In the genomic region with DNA sequence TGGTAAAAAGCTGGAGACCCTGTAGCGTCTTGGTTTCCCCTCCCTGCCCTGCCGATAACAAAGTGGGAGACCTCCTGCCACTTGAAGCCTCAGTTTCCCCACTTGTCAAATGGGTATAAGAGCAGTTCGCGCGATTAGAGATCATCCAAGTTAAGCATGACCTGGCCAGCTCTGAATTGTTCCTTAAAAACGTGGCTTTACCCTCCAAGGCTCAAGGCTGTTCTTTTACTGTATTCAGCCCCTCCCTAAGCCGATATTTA, we compare ENCODE assay signal across 8 cellular contexts. TPM values are rescaled to one million over a fixed set of nuclear protein-coding genes. Genes with fewer than 3 reads are reported as not detected.
A peak's percentile ranks its signal among the peaks of the same experiment; 100 is the strongest.
DNase-seq lines count a peak whose midpoint lies in the region; ATAC-seq, FAIRE-seq and TF ChIP-seq lines count a peak whose summit lies in the region.

No MANE protein-coding gene starts in this region.

- peak; percentile 38 for DNase-seq in OCI-LY7 (ENCODE audit: low spot score)
- DNase-seq in H1 (ENCODE audit: low read depth in 1 of 2, low spot score in 2 of 2) = no peak
- DNase-seq in pancreas = no peak
- no peak for DNase-seq in NCI-H1105 treated with DMSO at 0.1 percent for 48 hours (lab: John Stamatoyannopoulos, UW)
- no peak for DNase-seq in NCI-H146 treated with DMSO at 0.1 percent for 48 hours (lab: John Stamatoyannopoulos, UW; ENCODE audit: unreplicated experiment)

- intact Hi-C loops in OCI-LY7 (cut with micrococcal nuclease; ENCODE audit: unreplicated experiment) (loop anchor here (5.0 kb wide), 1 partner anchor 69 kb away; a partner anchor contains a TSS), pancreas (cut with DNase I) (no loop called here)

- H3K36me3 ChIP-seq in OCI-LY7 (ENCODE audit: insufficient read depth, low read length) = peaks cover 55% of the 10 kb centered on the region
- peaks cover 4 to 13% (median 7%) of the 10 kb centered on the region in 4 experiments; a peak in 6 of 8 replicates for H3K36me3 ChIP-seq in H1 (ENCODE audit: control insufficient read depth in 2 of 4, insufficient read depth in 4 of 4, low read length in 3 of 4)
- peaks cover 0 to 5% (median 0%) of the 10 kb centered on the region in 3 donors for H3K36me3 ChIP-seq in pancreas

- 1% methylated on average over 7 of the region's 7 CpGs; no CpG with 5 or more reads in 1 of the 2 experiments for WGBS in H1 (ENCODE audit: extremely low coverage in 1 of 2, insufficient coverage in 1 of 2, insufficient read length in 1 of 2, insufficient replicate concordance in 2 of 2, low coverage in 1 of 2, low lambda C conversion rate in 2 of 2, missing lambda C conversion rate in 1 of 2), 2 experiments
- 2 to 4% methylated on average over 7 of the region's 7 CpGs for WGBS in pancreas, 2 donors

- 0 out of 2 replicates have a peak overlapping the region, but pooled peaks have one; percentile 76 for H2BK5ac ChIP-seq in H1 (ENCODE audit: low read depth, low read length)

- BruUV-seq in OCI-LY7 (replicated peaks; lab: Mats Ljungman, UMichigan) = no TSS peak

- peak overlapping the region; percentile 15 for H4K5ac ChIP-seq in H1 (ENCODE audit: insufficient read length, low read depth, low read length)

- no peak for TF ChIP-seq CTCF in OCI-LY7 (conservative IDR thresholded peaks at IDR 0.05; ENCODE audit: low read length)
- TF ChIP-seq CTCF in H1 (IDR thresholded peaks at IDR 0.05; ENCODE audit: control extremely low read depth in 1 of 3, insufficient read depth in 1 of 3, low read depth in 1 of 3, low read length in 3 of 3) = no peak
- TF ChIP-seq CTCF in pancreas (IDR thresholded peaks at IDR 0.05) = no peak

- CTCF ChIA-PET in OCI-LY7 (lab: Charles Lee; ENCODE audit: unreplicated experiment) (interaction anchor here (1.8 kb wide), 1 partner anchor 10 kb away, joined by 14 read pairs; a partner anchor contains a TSS), H1 (lab: Charles Lee; ENCODE audit: partially characterized antibody) (interaction anchor here (0.7 to 3.9 kb wide), 11 partner anchors 11 to 124 kb away, joined by 3 to 20 read pairs (median 5); a partner anchor contains a TSS)

- H3K4me1 ChIP-seq in OCI-LY7 (ENCODE audit: insufficient read depth, low read length, poor library complexity, severe bottlenecking) = peaks cover 26% of the 10 kb centered on the region
- H3K4me1 ChIP-seq in H1 (replicated peaks in 1 of 4; ENCODE audit: control insufficient read depth in 3 of 4, insufficient read depth in 4 of 4, low read length in 3 of 4) = peaks cover 0 to 6% (median 2%) of the 10 kb centered on the region in 4 experiments; a peak in 5 of 7 replicates
- peaks cover 0 to 19% (median 8%) of the 10 kb centered on the region in 3 donors for H3K4me1 ChIP-seq in pancreas

- H2BK120ac ChIP-seq in H1 (replicated peaks; ENCODE audit: low read depth, low read length) = no peak overlapping the region

- no peak for TF ChIP-seq RAD21 in H1 (IDR thresholded peaks at IDR 0.05 in 1 of 2, conservative IDR thresholded peaks at IDR 0.05 in 1 of 2; ENCODE audit: low read depth in 2 of 2, low read length in 2 of 2)

- 0 out of 2 replicates have a peak overlapping the region, but pooled peaks have one; percentile 58 for H4K8ac ChIP-seq in H1 (ENCODE audit: extremely low read depth, insufficient read depth, low read length)

- peak overlapping the region; percentile 31 for H4K91ac ChIP-seq in H1 (replicated peaks; ENCODE audit: insufficient read length, low read length)

- peak overlapping the region; percentile 75 for H3K18ac ChIP-seq in H1 (ENCODE audit: extremely low read depth, low read length)

- H3K27ac ChIP-seq in OCI-LY7 (ENCODE audit: low read depth, low read length, poor library complexity, severe bottlenecking) (peak overlapping the region; percentile 74), H1 (ENCODE audit: low read depth, low read length) (peak overlapping the region; percentile 87), pancreas (peak overlapping the region in 3 of 4 donors; percentile 42 to 77 (median 69))

- peak overlapping the region; percentile 3 for H3K56ac ChIP-seq in H1 (replicated peaks; ENCODE audit: insufficient read length, low read depth, low read length)

- peak overlapping the region; percentile 17 for H3K4ac ChIP-seq in H1 (replicated peaks; ENCODE audit: insufficient read length, low read depth, low read length)

- H3K79me2 ChIP-seq in OCI-LY7 (ENCODE audit: insufficient read depth, low read depth, low read length) (peaks cover 54% of the 10 kb centered on the region), H1 (ENCODE audit: control insufficient read depth in 1 of 2, insufficient read depth in 2 of 2, low read length in 2 of 2) (peaks cover 27 to 48% of the 10 kb centered on the region in 2 experiments)

- H3K23me2 ChIP-seq in H1 (ENCODE audit: low read depth, low read length) = peaks cover 10% of the 10 kb centered on the region

- no peak overlapping the region; the same call in 1 of the 2 replicates for H2BK15ac ChIP-seq in H1 (ENCODE audit: low read length)

- peaks cover 10% of the 10 kb centered on the region; the same call in 1 of the 2 replicates for H3K79me1 ChIP-seq in H1 (ENCODE audit: low read depth, low read length)

- no peaks in the 10 kb centered on the region for H3K9me2 ChIP-seq in OCI-LY7 (ENCODE audit: insufficient read depth, low read length)

- 0 out of 2 replicates have a peak overlapping the region, but pooled peaks have one; percentile 42 for H2AK5ac ChIP-seq in H1 (ENCODE audit: low read depth, low read length)

- no peak for FAIRE-seq in H1 (lab: Jason Lieb, UNC)
- FAIRE-seq in pancreas (lab: Jason Lieb, UNC) = no peak

- H2BK20ac ChIP-seq in H1 (ENCODE audit: low read length) = no peak overlapping the region

- POLR2A ChIA-PET in OCI-LY7 (lab: Charles Lee) (interaction anchor here (0.6 to 3.6 kb wide), 7 partner anchors 10 to 156 kb away, joined by 3 to 32 read pairs (median 4); a partner anchor contains a TSS), H1 (lab: Charles Lee; ENCODE audit: partially characterized antibody) (interaction anchor here (0.7 to 12.9 kb wide), 27 partner anchors 9 to 432 kb away, joined by 3 to 258 read pairs (median 6); a partner anchor contains a TSS)

- peak overlapping the region; percentile 84 for H3K4me2 ChIP-seq in OCI-LY7 (ENCODE audit: low read length)
- peak overlapping the region; percentile 93 for H3K4me2 ChIP-seq in H1 (ENCODE audit: insufficient read depth in 1 of 2, low read depth in 2 of 2, low read length in 2 of 2)

- H4K20me1 ChIP-seq in OCI-LY7 (ENCODE audit: insufficient read depth, low read length) = peaks cover 13% of the 10 kb centered on the region; the same call in 1 of the 2 replicates
- H4K20me1 ChIP-seq in H1 (replicated peaks in 1 of 2; ENCODE audit: control insufficient read depth in 1 of 2, insufficient read depth in 2 of 2, low read length in 2 of 2) = peaks cover 4 to 12% of the 10 kb centered on the region in 2 experiments

- H2BK12ac ChIP-seq in H1 (ENCODE audit: low read depth, low read length) = no peak overlapping the region; the same call in 1 of the 2 replicates

- H3K27me3 ChIP-seq in H1 (replicated peaks in 1 of 4; ENCODE audit: control insufficient read depth in 3 of 4, extremely low read depth in 1 of 4, insufficient read depth in 3 of 4, low read length in 3 of 4) = no peaks in the 10 kb centered on the region
- no peaks in the 10 kb centered on the region for H3K27me3 ChIP-seq in pancreas

- no peak overlapping the region for H3K23ac ChIP-seq in H1 (ENCODE audit: insufficient read length)

- H3K9me3 ChIP-seq in OCI-LY7 (ENCODE audit: low read length) = no peaks in the 10 kb centered on the region
- H3K9me3 ChIP-seq in H1 (ENCODE audit: insufficient read depth in 2 of 2, low read depth in 1 of 2, low read length in 1 of 2) = no peaks in the 10 kb centered on the region
- no peaks in the 10 kb centered on the region for H3K9me3 ChIP-seq in pancreas

- H3K14ac ChIP-seq in H1 (ENCODE audit: insufficient read length) = no peak overlapping the region

- peak; percentile 14 for TF ChIP-seq POLR2A in GM18505 (IDR thresholded peaks at IDR 0.05; ENCODE audit: borderline replicate concordance, extremely low read depth, insufficient read depth, insufficient read length)
- TF ChIP-seq POLR2A in H1 (IDR thresholded peaks at IDR 0.05; ENCODE audit: control extremely low read depth in 1 of 2, low read depth in 2 of 2, low read length in 2 of 2) = no peak

- peak overlapping the region; percentile 82 for H3K4me3 ChIP-seq in OCI-LY7 (ENCODE audit: low read depth, low read length, poor library complexity, severe bottlenecking)
- H3K4me3 ChIP-seq in H1 (ENCODE audit: extremely low read depth in 1 of 4, insufficient read depth in 2 of 4, low read depth in 3 of 4, low read length in 4 of 4) = peak overlapping the region; percentile 80 to 93 (median 82)
- H3K4me3 ChIP-seq in pancreas = peak overlapping the region; percentile 51 to 73 (median 54)

- TF ChIP-seq EP300 in H1 (IDR thresholded peaks at IDR 0.05; ENCODE audit: borderline replicate concordance in 1 of 2, low read depth in 2 of 2, low read length in 2 of 2) = no peak

- H2AFZ ChIP-seq in OCI-LY7 (ENCODE audit: low read length) (peak overlapping the region; percentile 31; the same call in 1 of the 2 replicates), H1 (ENCODE audit: low read length) (no peak overlapping the region)

- H3K9ac ChIP-seq in H1 (replicated peaks in 1 of 4; ENCODE audit: extremely low read depth in 1 of 4, low read depth in 3 of 4, low read length in 3 of 4) = peak overlapping the region; percentile 72 to 97 (median 89)

- ATAC-seq in GM18505 (IDR thresholded peaks at IDR 0.05; ENCODE audit: unreplicated experiment) = no peak
- no peak for ATAC-seq in pancreas
- no peak for ATAC-seq in HG03139 (IDR thresholded peaks at IDR 0.05; ENCODE audit: unreplicated experiment)
- no peak for ATAC-seq in GM21447 (IDR thresholded peaks at IDR 0.05; ENCODE audit: unreplicated experiment)

RNA-seq across cellular contexts. Expression of a gene that starts 0.4 kb away (rescaled TPM):
- total RNA-seq in OCI-LY7 (2014; rRNA removed; shearing (Covaris generic)) = 42.6 and 47.3 TPM in 2 replicates
- total RNA-seq in OCI-LY7 (2022) (112 and 120 TPM in 2 replicates), pancreas (10 to 100 TPM; 15.7 to 29.5 (median 20.8) TPM)
- total RNA-seq in H1 (2021; fragmentation: NEBNext Ultra II Directional; extraction: Animal tissue kit (Norgen Biotek cat#: 25700)) = 110 and 112 TPM in 2 replicates
- polyA plus RNA-seq in H1 (2011; rRNA removed) (121 and 136 TPM in 2 replicates), pancreas (10 to 100 TPM; 29.0 to 37.2 TPM)
- 116 TPM for polyA plus RNA-seq in H1 (2011; cell fraction: cytosol; rRNA removed)
- polyA plus RNA-seq in H1 (2011; cell fraction: nucleus; rRNA removed) = 408 TPM
- polyA plus RNA-seq in H1 (2012, experiment 1 of 2) = 85.6 to 98.1 TPM (median 87.1 TPM) in 4 replicates
- 57.3 TPM for polyA plus RNA-seq in H1 (2012, experiment 2 of 2)
- polyA plus RNA-seq in H1 (2013, experiment 1 of 2) = 61.7 TPM
- polyA plus RNA-seq in H1 (2013, experiment 2 of 2) = 57.4 TPM
- 202 and 231 TPM in 2 replicates for polyA minus RNA-seq in H1 (2011; rRNA and poly(A)+ RNA removed)
- polyA minus RNA-seq in H1 (2011; cell fraction: cytosol; rRNA and poly(A)+ RNA removed) = 84.7 TPM
- polyA minus RNA-seq in H1 (2011; cell fraction: nucleus; rRNA and poly(A)+ RNA removed) = 205 TPM

RNA-seq across cellular contexts. Expression of a gene that starts 11.2 kb away (rescaled TPM):
- total RNA-seq in OCI-LY7 (2014; rRNA removed; shearing (Covaris generic)) = 322 and 336 TPM in 2 replicates
- 211 and 219 TPM in 2 replicates for total RNA-seq in OCI-LY7 (2022)
- 149 and 156 TPM in 2 replicates for total RNA-seq in H1 (2021; fragmentation: NEBNext Ultra II Directional; extraction: Animal tissue kit (Norgen Biotek cat#: 25700))
- 130 and 167 TPM in 2 replicates for polyA plus RNA-seq in H1 (2011; rRNA removed)
- polyA plus RNA-seq in H1 (2011; cell fraction: cytosol; rRNA removed) = 216 TPM
- 124 TPM for polyA plus RNA-seq in H1 (2011; cell fraction: nucleus; rRNA removed)
- polyA plus RNA-seq in H1 (2012, experiment 1 of 2) = 169 to 208 TPM (median 189 TPM) in 4 replicates
- 245 TPM for polyA plus RNA-seq in H1 (2012, experiment 2 of 2)
- polyA plus RNA-seq in H1 (2013, experiment 1 of 2) = 179 TPM
- polyA plus RNA-seq in H1 (2013, experiment 2 of 2) = 179 TPM
- polyA minus RNA-seq in H1 (2011; rRNA and poly(A)+ RNA removed) = 33.4 and 36.1 TPM in 2 replicates
- 45.1 TPM for polyA minus RNA-seq in H1 (2011; cell fraction: cytosol; rRNA and poly(A)+ RNA removed)
- 31.4 TPM for polyA minus RNA-seq in H1 (2011; cell fraction: nucleus; rRNA and poly(A)+ RNA removed)
- 10 to 100 TPM; 49.2 to 86.5 (median 63.0) TPM for total RNA-seq in pancreas
- 100 to 1,000 TPM; 163 to 191 TPM for polyA plus RNA-seq in pancreas

RNA-seq across cellular contexts. Expression of a gene that starts 14.0 kb away (rescaled TPM):
- 40.5 and 48.8 TPM in 2 replicates for total RNA-seq in OCI-LY7 (2014; rRNA removed; shearing (Covaris generic))
- total RNA-seq in OCI-LY7 (2022) = 29.1 and 34.3 TPM in 2 replicates
- total RNA-seq in H1 (2021; fragmentation: NEBNext Ultra II Directional; extraction: Animal tissue kit (Norgen Biotek cat#: 25700)) = 105 and 106 TPM in 2 replicates
- polyA plus RNA-seq in H1 (2011; rRNA removed) = 297 and 304 TPM in 2 replicates
- polyA plus RNA-seq in H1 (2011; cell fraction: cytosol; rRNA removed) = 261 TPM
- polyA plus RNA-seq in H1 (2011; cell fraction: nucleus; rRNA removed) = 249 TPM
- polyA plus RNA-seq in H1 (2012, experiment 1 of 2) = 171 to 210 TPM (median 184 TPM) in 4 replicates
- 256 TPM for polyA plus RNA-seq in H1 (2012, experiment 2 of 2)
- 76.0 TPM for polyA plus RNA-seq in H1 (2013, experiment 1 of 2)
- polyA plus RNA-seq in H1 (2013, experiment 2 of 2) = 71.3 TPM
- 108 and 115 TPM in 2 replicates for polyA minus RNA-seq in H1 (2011; rRNA and poly(A)+ RNA removed)
- 60.5 TPM for polyA minus RNA-seq in H1 (2011; cell fraction: cytosol; rRNA and poly(A)+ RNA removed)
- 36.4 TPM for polyA minus RNA-seq in H1 (2011; cell fraction: nucleus; rRNA and poly(A)+ RNA removed)
- total RNA-seq in pancreas = 10 to 100 TPM; 16.6 to 34.5 (median 27.9) TPM
- polyA plus RNA-seq in pancreas = 10 to 100 TPM; 34.8 to 48.2 TPM

RNA-seq across cellular contexts. Expression of a gene that starts 26.9 kb away (rescaled TPM):
- 10.6 and 11.5 TPM in 2 replicates for total RNA-seq in OCI-LY7 (2014; rRNA removed; shearing (Covaris generic))
- total RNA-seq in OCI-LY7 (2022) (10.8 and 11.0 TPM in 2 replicates), pancreas (1 to 10 TPM; 3.1 to 5.0 (median 4.2) TPM)
- 10.8 and 11.1 TPM in 2 replicates for total RNA-seq in H1 (2021; fragmentation: NEBNext Ultra II Directional; extraction: Animal tissue kit (Norgen Biotek cat#: 25700))
- polyA plus RNA-seq in H1 (2011; rRNA removed) (30.1 and 36.4 TPM in 2 replicates), pancreas (1 to 10 TPM; 5.6 to 8.5 TPM)
- polyA plus RNA-seq in H1 (2011; cell fraction: cytosol; rRNA removed) = 22.3 TPM
- polyA plus RNA-seq in H1 (2011; cell fraction: nucleus; rRNA removed) = 26.5 TPM
- polyA plus RNA-seq in H1 (2012, experiment 1 of 2) = 6.1 to 13.8 TPM (median 12.7 TPM) in 4 replicates
- 13.7 TPM for polyA plus RNA-seq in H1 (2012, experiment 2 of 2)
- 7.6 TPM for polyA plus RNA-seq in H1 (2013, experiment 1 of 2)
- 7.2 TPM for polyA plus RNA-seq in H1 (2013, experiment 2 of 2)
- 6.0 and 7.9 TPM in 2 replicates for polyA minus RNA-seq in H1 (2011; rRNA and poly(A)+ RNA removed)
- polyA minus RNA-seq in H1 (2011; cell fraction: cytosol; rRNA and poly(A)+ RNA removed) = 8.1 TPM
- polyA minus RNA-seq in H1 (2011; cell fraction: nucleus; rRNA and poly(A)+ RNA removed) = 6.7 TPM

RNA-seq across cellular contexts. Expression of a gene that starts 28.3 kb away (rescaled TPM):
- total RNA-seq in OCI-LY7 (2014; rRNA removed; shearing (Covaris generic)) = 0.10 TPM in 1 of 2 replicates, not detected in the other
- total RNA-seq in OCI-LY7 (2022) = not detected in 2 replicates
- total RNA-seq in H1 (2021; fragmentation: NEBNext Ultra II Directional; extraction: Animal tissue kit (Norgen Biotek cat#: 25700)) = 4.6 TPM in 2 replicates
- polyA plus RNA-seq in H1 (2011; rRNA removed) = 7.3 and 11.6 TPM in 2 replicates
- 7.1 TPM for polyA plus RNA-seq in H1 (2011; cell fraction: cytosol; rRNA removed)
- 9.7 TPM for polyA plus RNA-seq in H1 (2011; cell fraction: nucleus; rRNA removed)
- polyA plus RNA-seq in H1 (2012, experiment 1 of 2) = 2.3 to 6.3 TPM (median 4.2 TPM) in 4 replicates
- 4.4 TPM for polyA plus RNA-seq in H1 (2012, experiment 2 of 2)
- 6.4 TPM for polyA plus RNA-seq in H1 (2013, experiment 1 of 2)
- 5.7 TPM for polyA plus RNA-seq in H1 (2013, experiment 2 of 2)
- polyA minus RNA-seq in H1 (2011; rRNA and poly(A)+ RNA removed) = 5.7 and 7.9 TPM in 2 replicates
- 4.3 TPM for polyA minus RNA-seq in H1 (2011; cell fraction: cytosol; rRNA and poly(A)+ RNA removed)
- 2.5 TPM for polyA minus RNA-seq in H1 (2011; cell fraction: nucleus; rRNA and poly(A)+ RNA removed)
- not detected for total RNA-seq in pancreas
- polyA plus RNA-seq in pancreas = not detected
